11 cellular contexts compared by ENCODE assay signal in genomic region chr12:57841445-57841844, GRCh38. TPM values are rescaled to one million over a fixed set of nuclear protein-coding genes. Genes with fewer than 3 reads are reported as not detected.
DNase-seq lines count a peak whose midpoint lies in the region; ATAC-seq and TF ChIP-seq lines count a peak whose summit lies in the region.
"Had no signal": no experiment of that assay in that cellular context is flagged by ENCODE, and none has a peak within 500 bp of the region (broad histone marks: within the 10 kb centered on the region; RNA-seq: fewer than 3 reads in every experiment).

No MANE protein-coding gene starts in this region.

- POLR2A ChIA-PET in activated CD4-positive, alpha-beta memory T cell treated with anti-CD3 and anti-CD28 coated beads for 36 hours (lab: Charles Lee): interaction anchor here (1.0 kb wide), 1 partner anchor 23 kb away, joined by 3 read pairs; no protein-coding TSS in a partner anchor
- POLR2A ChIA-PET in activated CD4-positive, alpha-beta memory T cell treated with anti-CD3 and anti-CD28 coated beads, Interleukin-2, amount 10 ng/mL, durations not matched to agents 7 days and 5 days (lab: Charles Lee): no interaction called here
- POLR2A ChIA-PET in WTC11 (lab: Charles Lee): interaction anchor here (6.9 kb wide), 1 partner anchor 54 kb away, joined by 64 read pairs; no protein-coding TSS in a partner anchor

- H3K36me3 Mint-ChIP-seq in activated CD4-positive, alpha-beta memory T cell treated with anti-CD3 and anti-CD28 coated beads for 36 hours: peaks cover 3% of the 10 kb centered on the region
- H3K36me3 Mint-ChIP-seq in activated CD4-positive, alpha-beta memory T cell treated with anti-CD3 and anti-CD28 coated beads, Interleukin-2, amount 10 ng/mL, durations not matched to agents 7 days and 5 days (ENCODE audit: low read depth): peaks cover 14% of the 10 kb centered on the region
- H3K36me3 Mint-ChIP-seq in WTC11 (no peaks in the 10 kb centered on the region), immature natural killer cell (no peaks in the 10 kb centered on the region)
- H3K36me3 Mint-ChIP-seq in stimulated activated memory B cell treated with anti-CD40 and anti-IgM and Interleukin-4, amounts not matched to agents 10 μg/mL and 1 μg/mL and 100 μg/mL, for 72 hours: no peaks in the 10 kb centered on the region
- peaks cover 12% of the 10 kb centered on the region for H3K36me3 Mint-ChIP-seq in activated T-helper 1 cell treated with anti-CD3 and anti-CD28 coated beads, Interleukin-12 subunit alpha, Interleukin-12 subunit beta, Interleukin-2, Interleukin-4 antibody, amounts not matched to agents 30 ng/mL and 10 ng/mL and 1 ng/mL, durations not matched to agents 14 hours and 24 hours and 36 hours (ENCODE audit: low read depth)

- ATAC-seq in WTC11 (no peak), GM21619 (IDR thresholded peaks at IDR 0.05; ENCODE audit: unreplicated experiment) (no peak)
- ATAC-seq in stimulated activated memory B cell treated with anti-CD40 and anti-IgM and Interleukin-4, amounts not matched to agents 10 μg/mL and 1 μg/mL and 100 μg/mL, for 72 hours: no peak
- ATAC-seq: HCT116 had no signal

- peaks cover 78% of the 10 kb centered on the region for H3K4me1 Mint-ChIP-seq in activated CD4-positive, alpha-beta memory T cell treated with anti-CD3 and anti-CD28 coated beads for 36 hours (ENCODE audit: low read depth)
- H3K4me1 Mint-ChIP-seq in activated CD4-positive, alpha-beta memory T cell treated with anti-CD3 and anti-CD28 coated beads, Interleukin-2, amount 10 ng/mL, durations not matched to agents 7 days and 5 days: peaks cover 78% of the 10 kb centered on the region
- H3K4me1 Mint-ChIP-seq in WTC11: peaks cover 80% of the 10 kb centered on the region
- H3K4me1 Mint-ChIP-seq in immature natural killer cell: peaks cover 82 to 84% of the 10 kb centered on the region in 2 donors
- H3K4me1 Mint-ChIP-seq in stimulated activated memory B cell treated with anti-CD40 and anti-IgM and Interleukin-4, amounts not matched to agents 10 μg/mL and 1 μg/mL and 100 μg/mL, for 72 hours: peaks cover 83% of the 10 kb centered on the region
- H3K4me1 Mint-ChIP-seq in activated T-helper 1 cell treated with anti-CD3 and anti-CD28 coated beads, Interleukin-12 subunit alpha, Interleukin-12 subunit beta, Interleukin-2, Interleukin-4 antibody, amounts not matched to agents 30 ng/mL and 10 ng/mL and 1 ng/mL, durations not matched to agents 14 hours and 24 hours and 36 hours (ENCODE audit: low read depth): peaks cover 79% of the 10 kb centered on the region

- H3K4me3 Mint-ChIP-seq in activated CD4-positive, alpha-beta memory T cell treated with anti-CD3 and anti-CD28 coated beads for 36 hours: no peak overlapping the region
- H3K4me3 Mint-ChIP-seq in activated CD4-positive, alpha-beta memory T cell treated with anti-CD3 and anti-CD28 coated beads, Interleukin-2, amount 10 ng/mL, durations not matched to agents 7 days and 5 days: no peak overlapping the region
- H3K4me3 Mint-ChIP-seq in WTC11 (peak overlapping the region; percentile 69; the same call in 1 of the 2 replicates), immature natural killer cell (peak overlapping the region in 2 of 5 donors; percentile 0 to 14)
- H3K4me3 Mint-ChIP-seq in stimulated activated memory B cell treated with anti-CD40 and anti-IgM and Interleukin-4, amounts not matched to agents 10 μg/mL and 1 μg/mL and 100 μg/mL, for 72 hours: no peak overlapping the region
- H3K4me3 Mint-ChIP-seq in activated T-helper 1 cell treated with anti-CD3 and anti-CD28 coated beads, Interleukin-12 subunit alpha, Interleukin-12 subunit beta, Interleukin-2, Interleukin-4 antibody, amounts not matched to agents 30 ng/mL and 10 ng/mL and 1 ng/mL, durations not matched to agents 14 hours and 24 hours and 36 hours: no peak overlapping the region

- H3K27ac Mint-ChIP-seq in activated CD4-positive, alpha-beta memory T cell treated with anti-CD3 and anti-CD28 coated beads for 36 hours: peak overlapping the region; percentile 42
- H3K27ac Mint-ChIP-seq in activated CD4-positive, alpha-beta memory T cell treated with anti-CD3 and anti-CD28 coated beads, Interleukin-2, amount 10 ng/mL, durations not matched to agents 7 days and 5 days: no peak overlapping the region
- peak overlapping the region; percentile 66 for H3K27ac Mint-ChIP-seq in WTC11
- H3K27ac Mint-ChIP-seq in immature natural killer cell: peak overlapping the region; percentile 8 to 66 (median 45)
- peak overlapping the region; percentile 63 for H3K27ac Mint-ChIP-seq in stimulated activated memory B cell treated with anti-CD40 and anti-IgM and Interleukin-4, amounts not matched to agents 10 μg/mL and 1 μg/mL and 100 μg/mL, for 72 hours
- H3K27ac Mint-ChIP-seq in activated T-helper 1 cell treated with anti-CD3 and anti-CD28 coated beads, Interleukin-12 subunit alpha, Interleukin-12 subunit beta, Interleukin-2, Interleukin-4 antibody, amounts not matched to agents 30 ng/mL and 10 ng/mL and 1 ng/mL, durations not matched to agents 14 hours and 24 hours and 36 hours: no peak overlapping the region

- CTCF ChIA-PET in activated CD4-positive, alpha-beta memory T cell treated with anti-CD3 and anti-CD28 coated beads for 36 hours (lab: Charles Lee): interaction anchor here (1.0 to 3.1 kb wide), 3 partner anchors 9 to 63 kb away, joined by 4 to 20 read pairs (median 6); no protein-coding TSS in a partner anchor
- CTCF ChIA-PET in activated CD4-positive, alpha-beta memory T cell treated with anti-CD3 and anti-CD28 coated beads, Interleukin-2, amount 10 ng/mL, durations not matched to agents 7 days and 5 days (lab: Charles Lee): interaction anchor here (0.6 to 2.7 kb wide), 4 partner anchors 8 to 66 kb away, joined by 3 to 18 read pairs (median 4); no protein-coding TSS in a partner anchor
- CTCF ChIA-PET in WTC11 (lab: Charles Lee): no interaction called here

- TF ChIP-seq CTCF in WTC11 (IDR thresholded peaks at IDR 0.05): no peak

- no peaks in the 10 kb centered on the region for H3K9me3 Mint-ChIP-seq in activated CD4-positive, alpha-beta memory T cell treated with anti-CD3 and anti-CD28 coated beads for 36 hours
- H3K9me3 Mint-ChIP-seq in activated CD4-positive, alpha-beta memory T cell treated with anti-CD3 and anti-CD28 coated beads, Interleukin-2, amount 10 ng/mL, durations not matched to agents 7 days and 5 days: no peaks in the 10 kb centered on the region
- H3K9me3 Mint-ChIP-seq in WTC11: no peaks in the 10 kb centered on the region
- no peaks in the 10 kb centered on the region for H3K9me3 Mint-ChIP-seq in immature natural killer cell
- H3K9me3 Mint-ChIP-seq in stimulated activated memory B cell treated with anti-CD40 and anti-IgM and Interleukin-4, amounts not matched to agents 10 μg/mL and 1 μg/mL and 100 μg/mL, for 72 hours: no peaks in the 10 kb centered on the region
- no peaks in the 10 kb centered on the region for H3K9me3 Mint-ChIP-seq in activated T-helper 1 cell treated with anti-CD3 and anti-CD28 coated beads, Interleukin-12 subunit alpha, Interleukin-12 subunit beta, Interleukin-2, Interleukin-4 antibody, amounts not matched to agents 30 ng/mL and 10 ng/mL and 1 ng/mL, durations not matched to agents 14 hours and 24 hours and 36 hours

- intact Hi-C loops in activated CD4-positive, alpha-beta memory T cell treated with anti-CD3 and anti-CD28 coated beads for 36 hours (cut with micrococcal nuclease): no loop called here
- intact Hi-C loops in activated T-helper 1 cell treated with anti-CD3 and anti-CD28 coated beads, Interleukin-12 subunit alpha, Interleukin-12 subunit beta, Interleukin-2, Interleukin-4 antibody, amounts not matched to agents 30 ng/mL and 10 ng/mL and 1 ng/mL, durations not matched to agents 14 hours and 24 hours and 36 hours (cut with micrococcal nuclease): loop anchor here (5.0 kb wide), 1 partner anchor 581 kb away; no protein-coding TSS in a partner anchor

- DNase-seq in activated CD4-positive, alpha-beta memory T cell treated with anti-CD3 and anti-CD28 coated beads for 36 hours: no peak
- DNase-seq in activated CD4-positive, alpha-beta memory T cell treated with anti-CD3 and anti-CD28 coated beads, Interleukin-2, amount 10 ng/mL, durations not matched to agents 7 days and 5 days: no peak
- DNase-seq in WTC11 (ENCODE audit: low spot score) (no peak), immature natural killer cell (no peak), amniotic stem cell (lab: John Stamatoyannopoulos, UW) (no peak)
- DNase-seq in activated T-helper 1 cell treated with anti-CD3 and anti-CD28 coated beads, Interleukin-12 subunit alpha, Interleukin-12 subunit beta, Interleukin-2, Interleukin-4 antibody, amounts not matched to agents 30 ng/mL and 10 ng/mL and 1 ng/mL, durations not matched to agents 14 hours and 24 hours and 36 hours (ENCODE audit: low spot score): no peak
- DNase-seq: activated CD4-positive, alpha-beta T cell treated with anti-CD3 and anti-CD28 coated beads, Interleukin-2, amount 50 U/mL, for 1 hour; GF-D8 had no signal

- no peaks in the 10 kb centered on the region for H3K27me3 Mint-ChIP-seq in activated CD4-positive, alpha-beta memory T cell treated with anti-CD3 and anti-CD28 coated beads for 36 hours
- no peaks in the 10 kb centered on the region for H3K27me3 Mint-ChIP-seq in activated CD4-positive, alpha-beta memory T cell treated with anti-CD3 and anti-CD28 coated beads, Interleukin-2, amount 10 ng/mL, durations not matched to agents 7 days and 5 days
- no peaks in the 10 kb centered on the region for H3K27me3 Mint-ChIP-seq in WTC11 (ENCODE audit: low read depth)
- H3K27me3 Mint-ChIP-seq in immature natural killer cell (ENCODE audit: low read depth in 3 of 3): peaks cover 2 to 12% (median 7%) of the 10 kb centered on the region in 3 donors
- H3K27me3 Mint-ChIP-seq in stimulated activated memory B cell treated with anti-CD40 and anti-IgM and Interleukin-4, amounts not matched to agents 10 μg/mL and 1 μg/mL and 100 μg/mL, for 72 hours: no peaks in the 10 kb centered on the region
- no peaks in the 10 kb centered on the region for H3K27me3 Mint-ChIP-seq in activated T-helper 1 cell treated with anti-CD3 and anti-CD28 coated beads, Interleukin-12 subunit alpha, Interleukin-12 subunit beta, Interleukin-2, Interleukin-4 antibody, amounts not matched to agents 30 ng/mL and 10 ng/mL and 1 ng/mL, durations not matched to agents 14 hours and 24 hours and 36 hours (ENCODE audit: insufficient read depth)

RNA-seq across cellular contexts. Expression of gene CTDSP2, which starts 5.1 kb away (rescaled TPM):
- total RNA-seq in activated CD4-positive, alpha-beta memory T cell treated with anti-CD3 and anti-CD28 coated beads for 36 hours: 100 to 1,000 TPM; 100 to 101 TPM
- 100 to 1,000 TPM; 137 to 141 TPM for total RNA-seq in activated CD4-positive, alpha-beta memory T cell treated with anti-CD3 and anti-CD28 coated beads, Interleukin-2, amount 10 ng/mL, durations not matched to agents 7 days and 5 days
- 97.0 to 122 TPM (median 101 TPM) in 3 replicates for total RNA-seq in WTC11 (2021)
- 10 to 100 TPM; 30.6 to 51.8 (median 36.5) TPM for polyA plus RNA-seq in immature natural killer cell
- 96.5 and 99.6 TPM in 2 replicates for total RNA-seq in activated T-helper 1 cell treated with anti-CD3 and anti-CD28 coated beads, Interleukin-12 subunit alpha, Interleukin-12 subunit beta, Interleukin-2, Interleukin-4 antibody, amounts not matched to agents 30 ng/mL and 10 ng/mL and 1 ng/mL, durations not matched to agents 14 hours and 24 hours and 36 hours

RNA-seq across cellular contexts. Expression of gene AVIL, which starts 22.9 kb away (rescaled TPM):
- under 1 TPM; 0.64 to 0.85 TPM for total RNA-seq in activated CD4-positive, alpha-beta memory T cell treated with anti-CD3 and anti-CD28 coated beads for 36 hours
- 1 to 10 TPM; 1.5 to 2.4 TPM for total RNA-seq in activated CD4-positive, alpha-beta memory T cell treated with anti-CD3 and anti-CD28 coated beads, Interleukin-2, amount 10 ng/mL, durations not matched to agents 7 days and 5 days
- 0.42 to 0.78 TPM (median 0.57 TPM) in 3 replicates for total RNA-seq in WTC11 (2021)
- under 1 TPM in 2 of 3 donors, not detected in 1; 0.40 to 0.95 TPM for polyA plus RNA-seq in immature natural killer cell
- 2.0 and 3.1 TPM in 2 replicates for total RNA-seq in activated T-helper 1 cell treated with anti-CD3 and anti-CD28 coated beads, Interleukin-12 subunit alpha, Interleukin-12 subunit beta, Interleukin-2, Interleukin-4 antibody, amounts not matched to agents 30 ng/mL and 10 ng/mL and 1 ng/mL, durations not matched to agents 14 hours and 24 hours and 36 hours

RNA-seq across cellular contexts. Expression of gene TSFM, which starts 58.9 kb away (rescaled TPM):
- 10 to 100 TPM; 45.5 to 47.2 TPM for total RNA-seq in activated CD4-positive, alpha-beta memory T cell treated with anti-CD3 and anti-CD28 coated beads for 36 hours
- 10 to 100 TPM; 28.9 to 31.5 TPM for total RNA-seq in activated CD4-positive, alpha-beta memory T cell treated with anti-CD3 and anti-CD28 coated beads, Interleukin-2, amount 10 ng/mL, durations not matched to agents 7 days and 5 days
- total RNA-seq in WTC11 (2021): 48.6 to 49.5 TPM (median 48.7 TPM) in 3 replicates
- 10 to 100 TPM; 22.2 to 38.6 (median 23.4) TPM for polyA plus RNA-seq in immature natural killer cell
- total RNA-seq in activated T-helper 1 cell treated with anti-CD3 and anti-CD28 coated beads, Interleukin-12 subunit alpha, Interleukin-12 subunit beta, Interleukin-2, Interleukin-4 antibody, amounts not matched to agents 30 ng/mL and 10 ng/mL and 1 ng/mL, durations not matched to agents 14 hours and 24 hours and 36 hours: 63.5 and 68.6 TPM in 2 replicates

Comparison
In these comparisons a context has a peak if more than half of its experiments do, and no peak if none do; other contexts are left out.
1. H3K27ac Mint-ChIP-seq: peak in activated CD4-positive, alpha-beta memory T cell treated with anti-CD3 and anti-CD28 coated beads for 36 hours (single experiment), WTC11 (single experiment), immature natural killer cell (6 of 6) and stimulated activated memory B cell treated with anti-CD40 and anti-IgM and Interleukin-4, amounts not matched to agents 10 μg/mL and 1 μg/mL and 100 μg/mL, for 72 hours (single experiment); none in activated CD4-positive, alpha-beta memory T cell treated with anti-CD3 and anti-CD28 coated beads, Interleukin-2, amount 10 ng/mL, durations not matched to agents 7 days and 5 days (single experiment) and activated T-helper 1 cell treated with anti-CD3 and anti-CD28 coated beads, Interleukin-12 subunit alpha, Interleukin-12 subunit beta, Interleukin-2, Interleukin-4 antibody, amounts not matched to agents 30 ng/mL and 10 ng/mL and 1 ng/mL, durations not matched to agents 14 hours and 24 hours and 36 hours (single experiment).